36 cellular contexts compared by ENCODE assay signal in genomic region chr5:118768607-118769175, GRCh38.
"Had no signal": no experiment of that assay in that cellular context is flagged by ENCODE, and none has a peak within 500 bp of the region (broad histone marks: within the 10 kb centered on the region; RNA-seq: fewer than 3 reads in every experiment).

No MANE protein-coding gene starts in this region.

- H3K9ac ChIP-seq: KMS-11 had no signal

- H3K4me3 ChIP-seq: MG63 had no signal

- H3K27me3 ChIP-seq: MG63 had no signal

- H3K27ac ChIP-seq: KMS-11 had no signal

- H3K9me3 ChIP-seq: MG63 had no signal

- DNase-seq: Karpas-422, Kasumi-1, MG63, MM.1S, MV-4-11, NCI-H1048, NCI-H1092, NCI-H1092 treated with DMSO at 0.1 percent for 48 hours, NCI-H1105, NCI-H1105 treated with DMSO at 0.1 percent for 48 hours, NCI-H1417, NCI-H1417 treated with DMSO at 0.1 percent for 48 hours, NCI-H1436, NCI-H1436 treated with DMSO at 0.1 percent for 48 hours, NCI-H146, NCI-H1694, NCI-H1694 treated with DMSO at 0.1 percent for 48 hours, NCI-H187, NCI-H187 treated with DMSO at 0.1 percent for 48 hours, NCI-H1930, NCI-H2029, NCI-H2029 treated with DMSO at 0.1 percent for 48 hours, NCI-H2081, NCI-H2081 treated with DMSO at 0.1 percent for 48 hours, NCI-H2107, NCI-H2171, NCI-H2171 treated with DMSO at 0.1 percent for 48 hours, NCI-H2227 treated with DMSO at 0.1 percent for 48 hours, NCI-H226, NCI-H345, NCI-H446, NCI-H446 treated with DMSO at 0.1 percent for 48 hours, NCI-H510A, NCI-H510A treated with DMSO at 0.1 percent for 48 hours, NCI-H524 had no signal

- H3K4me2 ChIP-seq: KMS-11 had no signal

- H3K36me3 ChIP-seq: MG63 had no signal
